22 cellular contexts compared by ENCODE assay signal in genomic region chr10:59833810-59834209, GRCh38.
DNase-seq lines count a peak whose midpoint lies in the region; ATAC-seq and TF ChIP-seq lines count a peak whose summit lies in the region.
"Had no signal": no experiment of that assay in that cellular context is flagged by ENCODE, and none has a peak within 500 bp of the region (broad histone marks: within the 10 kb centered on the region; RNA-seq: fewer than 3 reads in every experiment).

No MANE protein-coding gene starts in this region.

- H3K4me3 Mint-ChIP-seq in stimulated activated memory B cell treated with anti-CD40 and anti-IgM and Interleukin-4, amounts not matched to agents 10 μg/mL and 1 μg/mL and 100 μg/mL, for 72 hours: peak overlapping the region; percentile 23
- H3K4me3 Mint-ChIP-seq: activated T-cell treated with anti-CD3 and anti-CD28 coated beads, Interleukin-2, amount 50 U/mL, for 72 hours; immature natural killer cell; T-helper 1 cell treated with Interleukin-12 subunit alpha and Interleukin-12 subunit beta and Interleukin-4 antibody, amounts not matched to agents 30 μg/mL and 1 μg/mL, for 36 hours had no signal

- no peaks in the 10 kb centered on the region for H3K9me3 Mint-ChIP-seq in stimulated activated memory B cell treated with anti-CD40 and anti-IgM and Interleukin-4, amounts not matched to agents 10 μg/mL and 1 μg/mL and 100 μg/mL, for 72 hours
- H3K9me3 Mint-ChIP-seq: activated T-cell treated with anti-CD3 and anti-CD28 coated beads, Interleukin-2, amount 50 U/mL, for 72 hours; immature natural killer cell; naive thymus-derived CD8-positive, alpha-beta T cell; T-helper 1 cell treated with Interleukin-12 subunit alpha and Interleukin-12 subunit beta and Interleukin-4 antibody, amounts not matched to agents 30 μg/mL and 1 μg/mL, for 36 hours had no signal

- H3K4me1 Mint-ChIP-seq in stimulated activated memory B cell treated with anti-CD40 and anti-IgM and Interleukin-4, amounts not matched to agents 10 μg/mL and 1 μg/mL and 100 μg/mL, for 72 hours: peaks cover 67% of the 10 kb centered on the region

- DNase-seq in DMS79 treated with DMSO at 0.1 percent for 48 hours (lab: John Stamatoyannopoulos, UW) (peak; percentile 1), DMS79 (lab: John Stamatoyannopoulos, UW) (no peak), NAMALWA (ENCODE audit: low spot score) (peak; percentile 50), epithelial cell of esophagus (ENCODE audit: low read depth) (no peak), NCI-H2196 (lab: John Stamatoyannopoulos, UW; ENCODE audit: unreplicated experiment) (no peak)
- DNase-seq: activated T-cell treated with anti-CD3 and anti-CD28 coated beads, Interleukin-2, amount 50 U/mL, for 72 hours; C1 segment of cervical spinal cord; DMS 273 treated with DMSO at 0.1 percent for 48 hours; head of caudate nucleus; immature natural killer cell; naive thymus-derived CD8-positive, alpha-beta T cell; NCI-H2171; NK-92 treated with Interleukin-12 subunit alpha and Interleukin-12 subunit beta, amount 100 ng/mL, for 24 hours; Right ventricle myocardium superior; stimulated activated CD4-positive, alpha-beta T cell treated with anti-CD3 and anti-CD28 coated beads, Interleukin-4, amount 100 ng/mL, for 4 hours; stimulated activated CD8-positive, alpha-beta memory T cell treated with anti-CD3 and anti-CD28 coated beads, Interleukin-4, amount 100 ng/mL, for 48 hours had no signal

- peak; percentile 13 for TF ChIP-seq CTCF in epithelial cell of esophagus (IDR thresholded peaks at IDR 0.05; ENCODE audit: insufficient read depth, low read depth, low read length, missing control alignments)

- ATAC-seq in stimulated activated memory B cell treated with anti-CD40 and anti-IgM and Interleukin-4, amounts not matched to agents 10 μg/mL and 1 μg/mL and 100 μg/mL, for 72 hours: no peak
- ATAC-seq in GM21619 (IDR thresholded peaks at IDR 0.05; ENCODE audit: unreplicated experiment): no peak
- ATAC-seq in GM19023 (IDR thresholded peaks at IDR 0.05; ENCODE audit: unreplicated experiment): no peak
- ATAC-seq: activated T-cell treated with anti-CD3 and anti-CD28 coated beads, Interleukin-2, amount 50 U/mL, for 72 hours; naive thymus-derived CD8-positive, alpha-beta T cell had no signal

- H3K4me3 ChIP-seq in epithelial cell of esophagus (ENCODE audit: low read length): no peak overlapping the region
- H3K4me3 ChIP-seq: lung, skin epidermis had no signal

- H3K27me3 Mint-ChIP-seq in stimulated activated memory B cell treated with anti-CD40 and anti-IgM and Interleukin-4, amounts not matched to agents 10 μg/mL and 1 μg/mL and 100 μg/mL, for 72 hours: no peaks in the 10 kb centered on the region
- H3K27me3 Mint-ChIP-seq: naive thymus-derived CD8-positive, alpha-beta T cell had no signal

- peak overlapping the region; percentile 84 for H3K27ac Mint-ChIP-seq in stimulated activated memory B cell treated with anti-CD40 and anti-IgM and Interleukin-4, amounts not matched to agents 10 μg/mL and 1 μg/mL and 100 μg/mL, for 72 hours
- H3K27ac Mint-ChIP-seq: activated T-cell treated with anti-CD3 and anti-CD28 coated beads, Interleukin-2, amount 50 U/mL, for 72 hours; immature natural killer cell; T-helper 1 cell treated with Interleukin-12 subunit alpha and Interleukin-12 subunit beta and Interleukin-4 antibody, amounts not matched to agents 30 μg/mL and 1 μg/mL, for 36 hours had no signal

- peaks cover 31% of the 10 kb centered on the region for H3K36me3 Mint-ChIP-seq in stimulated activated memory B cell treated with anti-CD40 and anti-IgM and Interleukin-4, amounts not matched to agents 10 μg/mL and 1 μg/mL and 100 μg/mL, for 72 hours

Comparison
In these comparisons a context has a peak if more than half of its experiments do, and no peak if none do; other contexts are left out.
1. DNase-seq: peak in DMS79 treated with DMSO at 0.1 percent for 48 hours (single experiment) and NAMALWA (single experiment); none in DMS79 (single experiment), epithelial cell of esophagus (single experiment) and NCI-H2196 (single experiment).